Comparison of ENCODE assay signal across 1 cellular context in genomic region chr15:57706405-57707209, GRCh38.
A peak's percentile ranks its signal among the peaks of the same experiment; 100 is the strongest.
TF ChIP-seq lines count a peak whose summit lies in the region.

TSS of gene POLR2M (plus strand) at chr15:57706714. CDS start at chr15:57706843, 129 bp downstream.

TF ChIP-seq in HepG2, 621 proteins besides CTCF, POLR2A, EP300 and RAD21 (continued from another document and continues in another):
- TF ChIP-seq BCL3 (CRISPR knock-in tag; IDR thresholded peaks at IDR 0.05) (peak; percentile 41; the same call in 1 of the 2 replicates), ZNF331 (CRISPR knock-in tag; IDR thresholded peaks at IDR 0.05) (peak; percentile 63; the same call in 1 of the 2 replicates), SMAD1 (CRISPR knock-in tag; IDR thresholded peaks at IDR 0.05; ENCODE audit: borderline replicate concordance, low read depth) (0 out of 2 replicates have a peak, but pooled peaks have one; percentile 36), ZNF138 (CRISPR knock-in tag; IDR thresholded peaks at IDR 0.05; ENCODE audit: low read depth) (0 out of 2 replicates have a peak, but pooled peaks have one; percentile 19), ZNF839 (CRISPR knock-in tag; IDR thresholded peaks at IDR 0.05; ENCODE audit: borderline replicate concordance) (peak; percentile 52; the same call in 1 of the 2 replicates), ZNF543 (CRISPR knock-in tag; IDR thresholded peaks at IDR 0.05) (peak; percentile 83; the same call in 1 of the 2 replicates), DNMT3B (CRISPR knock-in tag; conservative IDR thresholded peaks at IDR 0.05) (0 out of 2 replicates have a peak, but pooled peaks have one; percentile 26), ZNF788 (CRISPR knock-in tag; IDR thresholded peaks at IDR 0.05; ENCODE audit: borderline replicate concordance) (peak; percentile 68; the same call in 1 of the 2 replicates), ZFP41 (CRISPR knock-in tag; IDR thresholded peaks at IDR 0.05; ENCODE audit: borderline replicate concordance) (no peak), ZUFSP (CRISPR knock-in tag; IDR thresholded peaks at IDR 0.05; ENCODE audit: borderline replicate concordance) (no peak), ZNF766 (CRISPR knock-in tag; IDR thresholded peaks at IDR 0.05; ENCODE audit: borderline replicate concordance) (0 out of 2 replicates have a peak, but pooled peaks have one; percentile 35), ZNF124 (CRISPR knock-in tag; IDR thresholded peaks at IDR 0.05) (peak; percentile 50; the same call in 1 of the 2 replicates), SPEN (CRISPR knock-in tag; IDR thresholded peaks at IDR 0.05; ENCODE audit: low read depth) (peak; percentile 61; the same call in 1 of the 2 replicates), ZSCAN31 (CRISPR knock-in tag; IDR thresholded peaks at IDR 0.05; ENCODE audit: low read depth) (peak; percentile 68; the same call in 1 of the 2 replicates), ZBTB7A (CRISPR knock-in tag; IDR thresholded peaks at IDR 0.05) (peak; percentile 58; the same call in 1 of the 2 replicates), ZNF34 (CRISPR knock-in tag; IDR thresholded peaks at IDR 0.05; ENCODE audit: borderline replicate concordance) (no peak), CCDC6 (CRISPR knock-in tag; IDR thresholded peaks at IDR 0.05) (peak; percentile 92), GATAD1 (CRISPR knock-in tag; IDR thresholded peaks at IDR 0.05) (peak; percentile 85), GABPB1 (CRISPR knock-in tag; IDR thresholded peaks at IDR 0.05) (peak; percentile 98), HOXA3 (CRISPR knock-in tag; IDR thresholded peaks at IDR 0.05) (peak; percentile 96), ZNF883 (CRISPR knock-in tag; IDR thresholded peaks at IDR 0.05; ENCODE audit: not compliant biosample characterization) (peak; percentile 74), ZC3H4 (CRISPR knock-in tag; IDR thresholded peaks at IDR 0.05; ENCODE audit: borderline replicate concordance) (no peak), HNF4G (IDR thresholded peaks at IDR 0.05; ENCODE audit: borderline replicate concordance, low read depth, low read length) (0 out of 2 replicates have a peak, but pooled peaks have one; percentile 2), HNF4G (CRISPR knock-in tag; IDR thresholded peaks at IDR 0.05; ENCODE audit: borderline replicate concordance, low read depth) (no peak), GATA4 (IDR thresholded peaks at IDR 0.05; ENCODE audit: borderline replicate concordance, low read depth) (peak; percentile 34; the same call in 1 of the 2 replicates), ZNF383 (CRISPR knock-in tag; IDR thresholded peaks at IDR 0.05; ENCODE audit: borderline replicate concordance) (no peak), SRSF4 (IDR thresholded peaks at IDR 0.05; ENCODE audit: low read depth, low read length, poor library complexity, severe bottlenecking) (no peak), MIXL1 (CRISPR knock-in tag; IDR thresholded peaks at IDR 0.05) (peak; percentile 56; the same call in 1 of the 2 replicates), RBM39 (IDR thresholded peaks at IDR 0.05; ENCODE audit: low read depth, low read length, poor library complexity, severe bottlenecking) (peak; percentile 65), NCOA2 (CRISPR knock-in tag; IDR thresholded peaks at IDR 0.05) (peak; percentile 54; the same call in 1 of the 2 replicates), RORA (CRISPR knock-in tag; IDR thresholded peaks at IDR 0.05) (no peak), ZSCAN29 (CRISPR knock-in tag; conservative IDR thresholded peaks at IDR 0.05) (peak; percentile 36; the same call in 1 of the 2 replicates), THAP11 (CRISPR knock-in tag; IDR thresholded peaks at IDR 0.05) (peak; percentile 88), ZKSCAN1 (IDR thresholded peaks at IDR 0.05; ENCODE audit: low read length) (peak; percentile 60; the same call in 1 of the 2 replicates), HDAC1 (CRISPR knock-in tag; IDR thresholded peaks at IDR 0.05) (peak; percentile 72; the same call in 1 of the 2 replicates), ZBTB38 (CRISPR knock-in tag; IDR thresholded peaks at IDR 0.05) (peak; percentile 96), ZNF792 (CRISPR knock-in tag; IDR thresholded peaks at IDR 0.05) (peak; percentile 70), CBX5 (CRISPR knock-in tag; IDR thresholded peaks at IDR 0.05; ENCODE audit: borderline replicate concordance) (peak; percentile 90; the same call in 1 of the 2 replicates), PITX1 (CRISPR knock-in tag; IDR thresholded peaks at IDR 0.05) (no peak)
- TF ChIP-seq, protein P1, sequence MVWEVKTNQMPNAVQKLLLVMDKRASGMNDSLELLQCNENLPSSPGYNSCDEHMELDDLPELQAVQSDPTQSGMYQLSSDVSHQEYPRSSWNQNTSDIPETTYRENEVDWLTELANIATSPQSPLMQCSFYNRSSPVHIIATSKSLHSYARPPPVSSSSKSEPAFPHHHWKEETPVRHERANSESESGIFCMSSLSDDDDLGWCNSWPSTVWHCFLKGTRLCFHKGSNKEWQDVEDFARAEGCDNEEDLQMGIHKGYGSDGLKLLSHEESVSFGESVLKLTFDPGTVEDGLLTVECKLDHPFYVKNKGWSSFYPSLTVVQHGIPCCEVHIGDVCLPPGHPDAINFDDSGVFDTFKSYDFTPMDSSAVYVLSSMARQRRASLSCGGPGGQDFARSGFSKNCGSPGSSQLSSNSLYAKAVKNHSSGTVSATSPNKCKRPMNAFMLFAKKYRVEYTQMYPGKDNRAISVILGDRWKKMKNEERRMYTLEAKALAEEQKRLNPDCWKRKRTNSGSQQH (CRISPR knock-in tag; IDR thresholded peaks at IDR 0.05; ENCODE audit: low read depth) = peak; percentile 27; the same call in 1 of the 2 replicates
- TF ChIP-seq, protein P2, sequence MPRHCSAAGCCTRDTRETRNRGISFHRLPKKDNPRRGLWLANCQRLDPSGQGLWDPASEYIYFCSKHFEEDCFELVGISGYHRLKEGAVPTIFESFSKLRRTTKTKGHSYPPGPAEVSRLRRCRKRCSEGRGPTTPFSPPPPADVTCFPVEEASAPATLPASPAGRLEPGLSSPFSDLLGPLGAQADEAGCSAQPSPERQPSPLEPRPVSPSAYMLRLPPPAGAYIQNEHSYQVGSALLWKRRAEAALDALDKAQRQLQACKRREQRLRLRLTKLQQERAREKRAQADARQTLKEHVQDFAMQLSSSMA (CRISPR knock-in tag; IDR thresholded peaks at IDR 0.05) = 0 out of 2 replicates have a peak, but pooled peaks have one; percentile 32
- TF ChIP-seq, protein P3, sequence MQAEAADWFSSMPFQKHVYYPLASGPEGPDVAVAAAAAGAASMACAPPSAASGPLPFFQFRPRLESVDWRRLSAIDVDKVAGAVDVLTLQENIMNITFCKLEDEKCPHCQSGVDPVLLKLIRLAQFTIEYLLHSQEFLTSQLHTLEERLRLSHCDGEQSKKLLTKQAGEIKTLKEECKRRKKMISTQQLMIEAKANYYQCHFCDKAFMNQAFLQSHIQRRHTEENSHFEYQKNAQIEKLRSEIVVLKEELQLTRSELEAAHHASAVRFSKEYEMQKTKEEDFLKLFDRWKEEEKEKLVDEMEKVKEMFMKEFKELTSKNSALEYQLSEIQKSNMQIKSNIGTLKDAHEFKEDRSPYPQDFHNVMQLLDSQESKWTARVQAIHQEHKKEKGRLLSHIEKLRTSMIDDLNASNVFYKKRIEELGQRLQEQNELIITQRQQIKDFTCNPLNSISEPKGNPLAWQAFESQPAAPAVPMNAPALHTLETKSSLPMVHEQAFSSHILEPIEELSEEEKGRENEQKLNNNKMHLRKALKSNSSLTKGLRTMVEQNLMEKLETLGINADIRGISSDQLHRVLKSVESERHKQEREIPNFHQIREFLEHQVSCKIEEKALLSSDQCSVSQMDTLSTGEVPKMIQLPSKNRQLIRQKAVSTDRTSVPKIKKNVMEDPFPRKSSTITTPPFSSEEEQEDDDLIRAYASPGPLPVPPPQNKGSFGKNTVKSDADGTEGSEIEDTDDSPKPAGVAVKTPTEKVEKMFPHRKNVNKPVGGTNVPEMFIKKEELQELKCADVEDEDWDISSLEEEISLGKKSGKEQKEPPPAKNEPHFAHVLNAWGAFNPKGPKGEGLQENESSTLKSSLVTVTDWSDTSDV (CRISPR knock-in tag; IDR thresholded peaks at IDR 0.05) = no peak
- TF ChIP-seq, protein P4, sequence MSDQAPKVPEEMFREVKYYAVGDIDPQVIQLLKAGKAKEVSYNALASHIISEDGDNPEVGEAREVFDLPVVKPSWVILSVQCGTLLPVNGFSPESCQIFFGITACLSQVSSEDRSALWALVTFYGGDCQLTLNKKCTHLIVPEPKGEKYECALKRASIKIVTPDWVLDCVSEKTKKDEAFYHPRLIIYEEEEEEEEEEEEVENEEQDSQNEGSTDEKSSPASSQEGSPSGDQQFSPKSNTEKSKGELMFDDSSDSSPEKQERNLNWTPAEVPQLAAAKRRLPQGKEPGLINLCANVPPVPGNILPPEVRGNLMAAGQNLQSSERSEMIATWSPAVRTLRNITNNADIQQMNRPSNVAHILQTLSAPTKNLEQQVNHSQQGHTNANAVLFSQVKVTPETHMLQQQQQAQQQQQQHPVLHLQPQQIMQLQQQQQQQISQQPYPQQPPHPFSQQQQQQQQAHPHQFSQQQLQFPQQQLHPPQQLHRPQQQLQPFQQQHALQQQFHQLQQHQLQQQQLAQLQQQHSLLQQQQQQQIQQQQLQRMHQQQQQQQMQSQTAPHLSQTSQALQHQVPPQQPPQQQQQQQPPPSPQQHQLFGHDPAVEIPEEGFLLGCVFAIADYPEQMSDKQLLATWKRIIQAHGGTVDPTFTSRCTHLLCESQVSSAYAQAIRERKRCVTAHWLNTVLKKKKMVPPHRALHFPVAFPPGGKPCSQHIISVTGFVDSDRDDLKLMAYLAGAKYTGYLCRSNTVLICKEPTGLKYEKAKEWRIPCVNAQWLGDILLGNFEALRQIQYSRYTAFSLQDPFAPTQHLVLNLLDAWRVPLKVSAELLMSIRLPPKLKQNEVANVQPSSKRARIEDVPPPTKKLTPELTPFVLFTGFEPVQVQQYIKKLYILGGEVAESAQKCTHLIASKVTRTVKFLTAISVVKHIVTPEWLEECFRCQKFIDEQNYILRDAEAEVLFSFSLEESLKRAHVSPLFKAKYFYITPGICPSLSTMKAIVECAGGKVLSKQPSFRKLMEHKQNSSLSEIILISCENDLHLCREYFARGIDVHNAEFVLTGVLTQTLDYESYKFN (CRISPR knock-in tag; conservative IDR thresholded peaks at IDR 0.05) = peak; percentile 29; the same call in 1 of the 2 replicates
- TF ChIP-seq, protein P5, sequence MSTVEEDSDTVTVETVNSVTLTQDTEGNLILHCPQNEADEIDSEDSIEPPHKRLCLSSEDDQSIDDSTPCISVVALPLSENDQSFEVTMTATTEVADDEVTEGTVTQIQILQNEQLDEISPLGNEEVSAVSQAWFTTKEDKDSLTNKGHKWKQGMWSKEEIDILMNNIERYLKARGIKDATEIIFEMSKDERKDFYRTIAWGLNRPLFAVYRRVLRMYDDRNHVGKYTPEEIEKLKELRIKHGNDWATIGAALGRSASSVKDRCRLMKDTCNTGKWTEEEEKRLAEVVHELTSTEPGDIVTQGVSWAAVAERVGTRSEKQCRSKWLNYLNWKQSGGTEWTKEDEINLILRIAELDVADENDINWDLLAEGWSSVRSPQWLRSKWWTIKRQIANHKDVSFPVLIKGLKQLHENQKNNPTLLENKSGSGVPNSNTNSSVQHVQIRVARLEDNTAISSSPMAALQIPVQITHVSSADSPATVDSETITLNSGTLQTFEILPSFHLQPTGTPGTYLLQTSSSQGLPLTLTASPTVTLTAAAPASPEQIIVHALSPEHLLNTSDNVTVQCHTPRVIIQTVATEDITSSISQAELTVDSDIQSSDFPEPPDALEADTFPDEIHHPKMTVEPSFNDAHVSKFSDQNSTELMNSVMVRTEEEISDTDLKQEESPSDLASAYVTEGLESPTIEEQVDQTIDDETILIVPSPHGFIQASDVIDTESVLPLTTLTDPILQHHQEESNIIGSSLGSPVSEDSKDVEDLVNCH (CRISPR knock-in tag; IDR thresholded peaks at IDR 0.05) = no peak
- TF ChIP-seq, protein P6, sequence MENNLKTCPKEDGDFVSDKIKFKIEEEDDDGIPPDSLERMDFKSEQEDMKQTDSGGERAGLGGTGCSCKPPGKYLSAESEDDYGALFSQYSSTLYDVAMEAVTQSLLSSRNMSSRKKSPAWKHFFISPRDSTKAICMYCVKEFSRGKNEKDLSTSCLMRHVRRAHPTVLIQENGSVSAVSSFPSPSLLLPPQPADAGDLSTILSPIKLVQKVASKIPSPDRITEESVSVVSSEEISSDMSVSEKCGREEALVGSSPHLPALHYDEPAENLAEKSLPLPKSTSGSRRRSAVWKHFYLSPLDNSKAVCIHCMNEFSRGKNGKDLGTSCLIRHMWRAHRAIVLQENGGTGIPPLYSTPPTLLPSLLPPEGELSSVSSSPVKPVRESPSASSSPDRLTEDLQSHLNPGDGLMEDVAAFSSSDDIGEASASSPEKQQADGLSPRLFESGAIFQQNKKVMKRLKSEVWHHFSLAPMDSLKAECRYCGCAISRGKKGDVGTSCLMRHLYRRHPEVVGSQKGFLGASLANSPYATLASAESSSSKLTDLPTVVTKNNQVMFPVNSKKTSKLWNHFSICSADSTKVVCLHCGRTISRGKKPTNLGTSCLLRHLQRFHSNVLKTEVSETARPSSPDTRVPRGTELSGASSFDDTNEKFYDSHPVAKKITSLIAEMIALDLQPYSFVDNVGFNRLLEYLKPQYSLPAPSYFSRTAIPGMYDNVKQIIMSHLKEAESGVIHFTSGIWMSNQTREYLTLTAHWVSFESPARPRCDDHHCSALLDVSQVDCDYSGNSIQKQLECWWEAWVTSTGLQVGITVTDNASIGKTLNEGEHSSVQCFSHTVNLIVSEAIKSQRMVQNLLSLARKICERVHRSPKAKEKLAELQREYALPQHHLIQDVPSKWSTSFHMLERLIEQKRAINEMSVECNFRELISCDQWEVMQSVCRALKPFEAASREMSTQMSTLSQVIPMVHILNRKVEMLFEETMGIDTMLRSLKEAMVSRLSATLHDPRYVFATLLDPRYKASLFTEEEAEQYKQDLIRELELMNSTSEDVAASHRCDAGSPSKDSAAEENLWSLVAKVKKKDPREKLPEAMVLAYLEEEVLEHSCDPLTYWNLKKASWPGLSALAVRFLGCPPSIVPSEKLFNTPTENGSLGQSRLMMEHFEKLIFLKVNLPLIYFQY (CRISPR knock-in tag; IDR thresholded peaks at IDR 0.05; ENCODE audit: borderline replicate concordance) = no peak
